In genomic region chr6:5260111-5260620, GRCh38 we compare ENCODE assay signal across 8 cellular contexts. TPM values are rescaled to one million over a fixed set of nuclear protein-coding genes. Genes with fewer than 3 reads are reported as not detected.
A peak's percentile ranks its signal among the peaks of the same experiment; 100 is the strongest.
DNase-seq lines count a peak whose midpoint lies in the region; ATAC-seq lines count a peak whose summit lies in the region.

No MANE protein-coding gene starts in this region.

- peaks cover 25% of the 10 kb centered on the region for H3K36me3 Mint-ChIP-seq in activated naive CD8-positive, alpha-beta T cell treated with anti-CD3 and anti-CD28 coated beads, Interleukin-2, amount 50 U/mL, for 24 hours (ENCODE audit: low read depth)

- peak overlapping the region; percentile 100 for H3K27ac Mint-ChIP-seq in activated naive CD8-positive, alpha-beta T cell treated with anti-CD3 and anti-CD28 coated beads, Interleukin-2, amount 50 U/mL, for 24 hours

- ATAC-seq in activated naive CD8-positive, alpha-beta T cell treated with anti-CD3 and anti-CD28 coated beads, Interleukin-2, amount 50 U/mL, for 24 hours, result peak; percentile 75
- ATAC-seq in sciatic nerve, result peak; percentile 3

- intact Hi-C loops in sciatic nerve (cut with DNase I), result no loop called here

- no peaks in the 10 kb centered on the region for H3K27me3 Mint-ChIP-seq in activated naive CD8-positive, alpha-beta T cell treated with anti-CD3 and anti-CD28 coated beads, Interleukin-2, amount 50 U/mL, for 24 hours

- DNase-seq in GM04504 (ENCODE audit: low read depth) (peak; percentile 12), H7 (peak; percentile 83), LHCN-M2 (ENCODE audit: low read depth) (peak; percentile 51), SKM-1 treated with dmso at 0.1 percent for 144 hours (lab: John Stamatoyannopoulos, UW; ENCODE audit: unreplicated experiment) (peak; percentile 66), hepatic stellate cell (ENCODE audit: low spot score) (peak; percentile 60), sciatic nerve (ENCODE audit: low spot score) (peak; percentile 74), DMS79 treated with DMSO at 0.1 percent for 48 hours (lab: John Stamatoyannopoulos, UW) (no peak)
- peak; percentile 69 for DNase-seq in activated naive CD8-positive, alpha-beta T cell treated with anti-CD3 and anti-CD28 coated beads, Interleukin-2, amount 50 U/mL, for 24 hours

- no peaks in the 10 kb centered on the region for H3K36me3 ChIP-seq in H7 (replicated peaks; ENCODE audit: control insufficient read depth, insufficient read depth, low read length)

- H3K4me3 ChIP-seq in H7 (ENCODE audit: insufficient read depth, low read depth, low read length), result peak overlapping the region; percentile 77

- no peaks in the 10 kb centered on the region for H3K9me3 Mint-ChIP-seq in activated naive CD8-positive, alpha-beta T cell treated with anti-CD3 and anti-CD28 coated beads, Interleukin-2, amount 50 U/mL, for 24 hours

- H3K4me3 Mint-ChIP-seq in activated naive CD8-positive, alpha-beta T cell treated with anti-CD3 and anti-CD28 coated beads, Interleukin-2, amount 50 U/mL, for 24 hours, result peak overlapping the region; percentile 92

- peaks cover 43% of the 10 kb centered on the region for H3K4me1 Mint-ChIP-seq in activated naive CD8-positive, alpha-beta T cell treated with anti-CD3 and anti-CD28 coated beads, Interleukin-2, amount 50 U/mL, for 24 hours

- H3K27me3 ChIP-seq in H7 (ENCODE audit: control insufficient read depth, insufficient read depth, low read length), result no peaks in the 10 kb centered on the region

RNA-seq across cellular contexts. Expression of gene LYRM4, which starts 0.6 kb away (rescaled TPM):
- 45.6 and 49.5 TPM in 2 replicates for total RNA-seq in H7 (2014; rRNA removed; shearing (Covaris generic))
- 17.5 and 18.0 TPM in 2 replicates for total RNA-seq in LHCN-M2 (2014; rRNA removed)
- 24.9 TPM for polyA plus RNA-seq in LHCN-M2 (2012)
- 21.7 TPM for total RNA-seq in sciatic nerve

RNA-seq across cellular contexts. Expression of gene FARS2, which starts 1.1 kb away (rescaled TPM):
- total RNA-seq in H7 (2014; rRNA removed; shearing (Covaris generic)), result 21.2 and 27.1 TPM in 2 replicates
- total RNA-seq in LHCN-M2 (2014; rRNA removed) (10.3 and 11.5 TPM in 2 replicates), sciatic nerve (17.8 TPM)
- polyA plus RNA-seq in LHCN-M2 (2012), result 10.8 TPM
